Comparison of ENCODE assay signal across 8 cellular contexts in the genomic region with DNA sequence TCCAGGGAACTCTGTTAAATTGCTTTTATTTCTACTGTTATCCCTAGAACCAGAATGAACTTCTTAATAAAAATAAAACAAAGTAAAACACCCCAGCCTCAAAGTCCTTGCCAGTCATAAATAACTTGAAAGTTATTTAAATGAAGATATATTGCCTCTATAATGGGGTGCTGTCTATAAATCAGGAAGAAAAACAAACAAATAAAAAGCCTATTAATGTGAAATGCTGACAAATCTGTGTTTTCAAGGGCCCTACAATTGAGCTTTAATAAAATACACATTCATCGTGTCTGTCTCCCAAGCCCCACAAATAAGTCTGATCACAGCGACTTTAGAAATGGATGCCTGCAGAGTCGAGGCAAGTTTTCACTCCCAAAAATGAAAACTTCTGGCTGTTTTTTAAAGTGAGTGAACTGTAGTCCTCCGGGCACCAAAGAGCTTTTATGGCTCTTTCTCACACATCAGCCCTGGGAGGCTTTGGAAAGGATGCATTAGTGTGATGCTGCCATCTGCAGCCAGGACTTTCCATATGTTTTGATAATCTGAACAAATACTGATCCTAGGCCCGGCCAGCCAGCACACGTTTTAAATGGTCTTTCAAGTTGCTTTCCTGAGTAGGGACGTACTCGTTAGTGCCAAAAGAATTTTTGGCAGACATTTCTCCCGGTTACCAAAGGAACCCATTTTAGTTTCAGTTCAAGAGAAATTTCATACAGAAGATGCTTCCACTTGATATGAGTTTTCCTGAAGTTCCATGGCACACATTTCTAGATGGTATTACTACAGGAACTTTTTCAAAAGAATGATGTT. TPM values are rescaled to one million over a fixed set of nuclear protein-coding genes. Genes with fewer than 3 reads are reported as not detected.
DNase-seq lines count a peak whose midpoint lies in the region; ATAC-seq, FAIRE-seq and TF ChIP-seq lines count a peak whose summit lies in the region.

No MANE protein-coding gene starts in this region.

- H3K9me2 ChIP-seq in GM23248 (ENCODE audit: insufficient read depth): no peaks in the 10 kb centered on the region

- WGBS in A549 (ENCODE audit: missing lambda C conversion rate): 8% methylated on average over 9 of the region's 9 CpGs
- WGBS in GM23248 (ENCODE audit: low coverage in 1 of 2, low lambda C conversion rate in 2 of 2, missing lambda C conversion rate in 2 of 2), 2 experiments: 13 to 20% methylated on average over 9 of the region's 9 CpGs

- H3K9ac ChIP-seq in GM23248: no peak overlapping the region

- peak; percentile 98 for TF ChIP-seq RAD21 in A549 (conservative IDR thresholded peaks at IDR 0.05 in 1 of 2, IDR thresholded peaks at IDR 0.05 in 1 of 2)

- H3K27ac ChIP-seq in A549: peak overlapping the region; percentile 57 to 72
- no peak overlapping the region for H3K27ac ChIP-seq in GM23248

- no peak overlapping the region for H3K4me3 ChIP-seq in A549
- H3K4me3 ChIP-seq in GM23248: no peak overlapping the region

- CTCF ChIA-PET in A549 (lab: Yijun Ruan, JAX): interaction anchor here (0.6 to 9.8 kb wide), 40 partner anchors 9 to 633 kb away, joined by 3 to 357 read pairs (median 4); a partner anchor contains a TSS

- H3K4me1 ChIP-seq in A549 (peaks cover 16% of the 10 kb centered on the region), GM23248 (ENCODE audit: insufficient read depth) (no peaks in the 10 kb centered on the region)

- ATAC-seq in A549: peak; percentile 98 to 99
- ATAC-seq in HG03175 (IDR thresholded peaks at IDR 0.05; ENCODE audit: unreplicated experiment): no peak
- no peak for ATAC-seq in HG03432 (IDR thresholded peaks at IDR 0.05; ENCODE audit: unreplicated experiment)

- H3K79me2 ChIP-seq in GM23248 (ENCODE audit: insufficient read depth): no peaks in the 10 kb centered on the region

- peaks cover 18% of the 10 kb centered on the region for H3K9me3 ChIP-seq in A549
- no peaks in the 10 kb centered on the region for H3K9me3 ChIP-seq in GM23248 (ENCODE audit: low read depth)

- in situ Hi-C loops in GM23248 (cut with MboI): loop anchor here (25.0 kb wide), 2 partner anchors 612 to 837 kb away; no protein-coding TSS in a partner anchor

- H3K4me2 ChIP-seq in A549: peak overlapping the region; percentile 60
- H3K4me2 ChIP-seq in GM23248 (ENCODE audit: unreplicated experiment): no peak overlapping the region

- TF ChIP-seq POLR2A in A549 (IDR thresholded peaks at IDR 0.05; ENCODE audit: low read length): no peak

- TF ChIP-seq EP300 in A549 (IDR thresholded peaks at IDR 0.05): no peak

- peaks cover 12% of the 10 kb centered on the region; the same call in 1 of the 2 replicates for H3K27me3 ChIP-seq in GM23248 (replicated peaks; ENCODE audit: insufficient read depth)

- peak; percentile 89 for TF ChIP-seq CTCF in A549 (IDR thresholded peaks at IDR 0.05)

- POLR2A ChIA-PET in A549 (lab: Yijun Ruan, JAX): interaction anchor here (0.9 to 2.9 kb wide), 2 partner anchors 23 to 163 kb away, joined by 12 to 21 read pairs; no protein-coding TSS in a partner anchor

- H4K20me1 ChIP-seq in GM23248 (ENCODE audit: insufficient read depth): no peaks in the 10 kb centered on the region

- H2AFZ ChIP-seq in GM23248: peak overlapping the region; percentile 35; the same call in 1 of the 2 replicates

- H3F3A ChIP-seq in GM23248 (ENCODE audit: insufficient read depth): no peaks in the 10 kb centered on the region

- H3K36me3 ChIP-seq in GM23248 (ENCODE audit: low read depth): no peaks in the 10 kb centered on the region

- FAIRE-seq in A549 (lab: Jason Lieb, UNC): peak; percentile 28

- DNase-seq in A549 (ENCODE audit: low read depth in 1 of 2, low spot score in 1 of 2) (peak; percentile 80 to 88), GM23248 (peak; percentile 66), NCI-H82 treated with DMSO at 0.1 percent for 48 hours (lab: John Stamatoyannopoulos, UW; ENCODE audit: unreplicated experiment) (peak; percentile 54), fibroblast of peridontal ligament (ENCODE audit: extremely low read depth) (peak; percentile 79), stromal cell of bone marrow (ENCODE audit: low read depth) (peak; percentile 28), KG1 (lab: John Stamatoyannopoulos, UW) (no peak)

TF ChIP-seq in A549, 52 proteins besides CTCF, POLR2A, EP300 and RAD21:
- TF ChIP-seq JUN (IDR thresholded peaks at IDR 0.05) (no peak), HOXB13 (CRISPR knock-in tag; IDR thresholded peaks at IDR 0.05; ENCODE audit: low read depth) (0 out of 2 replicates have a peak, but pooled peaks have one; percentile 32), SMC3 (IDR thresholded peaks at IDR 0.05) (peak; percentile 97), KDM1A (IDR thresholded peaks at IDR 0.05; ENCODE audit: low read depth) (no peak)
- TF ChIP-seq, protein P1, sequence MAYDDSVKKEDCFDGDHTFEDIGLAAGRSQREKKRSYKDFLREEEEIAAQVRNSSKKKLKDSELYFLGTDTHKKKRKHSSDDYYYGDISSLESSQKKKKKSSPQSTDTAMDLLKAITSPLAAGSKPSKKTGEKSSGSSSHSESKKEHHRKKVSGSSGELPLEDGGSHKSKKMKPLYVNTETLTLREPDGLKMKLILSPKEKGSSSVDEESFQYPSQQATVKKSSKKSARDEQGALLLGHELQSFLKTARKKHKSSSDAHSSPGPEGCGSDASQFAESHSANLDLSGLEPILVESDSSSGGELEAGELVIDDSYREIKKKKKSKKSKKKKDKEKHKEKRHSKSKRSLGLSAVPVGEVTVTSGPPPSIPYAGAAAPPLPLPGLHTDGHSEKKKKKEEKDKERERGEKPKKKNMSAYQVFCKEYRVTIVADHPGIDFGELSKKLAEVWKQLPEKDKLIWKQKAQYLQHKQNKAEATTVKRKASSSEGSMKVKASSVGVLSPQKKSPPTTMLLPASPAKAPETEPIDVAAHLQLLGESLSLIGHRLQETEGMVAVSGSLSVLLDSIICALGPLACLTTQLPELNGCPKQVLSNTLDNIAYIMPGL (CRISPR knock-in tag; IDR thresholded peaks at IDR 0.05; ENCODE audit: borderline replicate concordance): no peak

RNA-seq across cellular contexts. Expression of a gene that starts 16.3 kb away (rescaled TPM):
- polyA plus RNA-seq in A549 (2011; rRNA removed) (0.34 and 0.86 TPM in 2 replicates), A549 (2017; fragmentation: RNase III; extraction: RNeasy Plus Mini Kit Qiagen cat#74134 plus additional on column Dnase treatment) (0.39 to 0.70 TPM (median 0.40 TPM) in 3 replicates), GM23248 (2016; fragmentation: Nextera tagmentation; extraction: Ambion mirVana) (not detected in 2 replicates)
- not detected in 2 replicates for polyA plus RNA-seq in A549 (2012; cell fraction: cytosol; rRNA removed)
- polyA plus RNA-seq in A549 (2012; cell fraction: nucleus; rRNA removed): not detected in 2 replicates
- not detected in 2 replicates for polyA minus RNA-seq in A549 (2011; rRNA and poly(A)+ RNA removed)
- total RNA-seq in GM23248 (2014; rRNA removed; shearing (Covaris generic)): not detected in 2 replicates

Comparison
In these comparisons a context has a peak if more than half of its experiments do, and no peak if none do; other contexts are left out.
1. ATAC-seq: peak in A549 (2 of 2); none in HG03175 (single experiment) and HG03432 (single experiment).